ENCODE assay signal across 28 cellular contexts in the genomic region with DNA sequence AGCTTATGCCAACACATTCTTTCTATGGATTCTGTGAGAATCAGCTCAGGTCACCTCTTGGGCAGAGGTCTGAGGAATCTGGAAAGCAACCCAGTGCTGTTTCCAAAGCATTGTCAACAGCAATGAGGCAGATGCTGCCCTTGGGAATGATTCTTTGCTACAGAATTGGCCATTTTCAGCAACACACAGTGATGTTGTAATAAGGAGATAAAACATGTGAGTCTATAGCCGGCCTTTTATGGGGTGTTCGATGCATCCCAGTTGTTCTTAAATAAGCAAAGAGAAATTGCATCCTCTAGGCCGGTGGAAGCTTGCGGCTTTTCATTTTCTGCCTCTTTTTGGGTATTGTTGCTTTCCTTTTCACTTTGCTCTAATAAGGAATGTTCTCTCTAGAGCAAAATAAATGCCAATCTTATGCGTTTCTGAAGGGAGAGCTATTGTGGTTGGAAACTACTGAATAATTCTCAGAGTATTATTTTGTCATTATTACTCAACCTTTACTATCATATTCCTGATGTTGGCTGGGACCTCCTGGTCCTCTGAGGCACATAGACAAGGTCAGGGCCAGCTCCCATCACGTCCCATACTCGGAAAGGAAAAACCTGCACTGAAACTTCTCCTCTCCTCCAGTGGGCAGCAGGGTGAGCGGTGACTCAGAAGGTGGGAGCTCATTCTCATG.
DNase-seq lines count a peak whose midpoint lies in the region; ATAC-seq and TF ChIP-seq lines count a peak whose summit lies in the region.
"Had no signal": no experiment of that assay in that cellular context is flagged by ENCODE, and none has a peak within 500 bp of the region (broad histone marks: within the 10 kb centered on the region; RNA-seq: fewer than 3 reads in every experiment).

No MANE protein-coding gene starts in this region.

- no peak for DNase-seq in left ventricle myocardium superior
- DNase-seq in cardiac septum (ENCODE audit: low spot score), result no peak
- DNase-seq in amniotic epithelial cell (ENCODE audit: low read depth), result peak; percentile 1
- peak; percentile 49 for DNase-seq in fibroblast of peridontal ligament (ENCODE audit: extremely low read depth)
- no peak for DNase-seq in vagina (ENCODE audit: extremely low spot score in 2 of 2)
- DNase-seq in activated naive CD4-positive, alpha-beta T cell treated with anti-CD3 and anti-CD28 coated beads, Interleukin-2, amount 50 U/mL, for 72 hours (ENCODE audit: low spot score in 2 of 2), result no peak
- no peak for DNase-seq in activated CD4-positive, alpha-beta T cell treated with anti-CD3 and anti-CD28 coated beads, Interleukin-2, amount 10 ng/mL, durations not matched to agents 7 days and 5 days
- DNase-seq: AML-193; Caco-2; CD8-positive, alpha-beta T cell; EL; GDM1; GOT3; HFFc6; MM.1S; NCI-H1417; NCI-H1694; NCI-H2029 treated with DMSO at 0.1 percent for 48 hours; NCI-H446 treated with DMSO at 0.1 percent for 48 hours; NCI-H82; NK-92 treated with Interleukin-12 subunit alpha and Interleukin-12 subunit beta, amount 100 ng/mL, for 24 hours; PC-9; SHP77 had no signal

- H3K27me3 Mint-ChIP-seq in activated CD4-positive, alpha-beta T cell treated with anti-CD3 and anti-CD28 coated beads, Interleukin-2, amount 10 ng/mL, durations not matched to agents 7 days and 5 days, result peaks cover 4% of the 10 kb centered on the region
- H3K27me3 Mint-ChIP-seq: IgD-negative memory B cell had no signal

- TF ChIP-seq POLR2A in vagina (IDR thresholded peaks at IDR 0.05), result no peak

- H3K27ac ChIP-seq in vagina, result peak overlapping the region; percentile 14
- H3K27ac ChIP-seq: C4-2B, KMS-11, PC-9 had no signal

- no peak overlapping the region for H3K4me3 ChIP-seq in vagina
- H3K4me3 ChIP-seq: HAP-1, PC-9 had no signal

- H3K9me3 ChIP-seq in vagina, result no peaks in the 10 kb centered on the region
- H3K9me3 ChIP-seq: Caco-2, HAP-1 had no signal

- no peak overlapping the region for H3K27ac Mint-ChIP-seq in activated naive CD4-positive, alpha-beta T cell treated with anti-CD3 and anti-CD28 coated beads, Interleukin-2, amount 50 U/mL, for 72 hours
- no peak overlapping the region for H3K27ac Mint-ChIP-seq in activated CD4-positive, alpha-beta T cell treated with anti-CD3 and anti-CD28 coated beads, Interleukin-2, amount 10 ng/mL, durations not matched to agents 7 days and 5 days
- H3K27ac Mint-ChIP-seq: CD8-positive, alpha-beta T cell; HFFc6; IgD-negative memory B cell had no signal

- ATAC-seq in left ventricle myocardium superior (peak; percentile 47), HG03521 (IDR thresholded peaks at IDR 0.05; ENCODE audit: unreplicated experiment) (no peak)
- no peak for ATAC-seq in activated naive CD4-positive, alpha-beta T cell treated with anti-CD3 and anti-CD28 coated beads, Interleukin-2, amount 50 U/mL, for 72 hours
- ATAC-seq: CD8-positive, alpha-beta T cell had no signal

- intact Hi-C loops in left ventricle myocardium superior (cut with micrococcal nuclease), result no loop called here
- intact Hi-C loops in cardiac septum (cut with DNase I), result no loop called here
- intact Hi-C loops in vagina (cut with DNase I), result no loop called here

- POLR2A ChIA-PET in activated CD4-positive, alpha-beta T cell treated with anti-CD3 and anti-CD28 coated beads, Interleukin-2, amount 10 ng/mL, durations not matched to agents 7 days and 5 days (lab: Charles Lee), result no interaction called here

- no peaks in the 10 kb centered on the region for H3K36me3 Mint-ChIP-seq in activated naive CD4-positive, alpha-beta T cell treated with anti-CD3 and anti-CD28 coated beads, Interleukin-2, amount 50 U/mL, for 72 hours
- H3K36me3 Mint-ChIP-seq in activated CD4-positive, alpha-beta T cell treated with anti-CD3 and anti-CD28 coated beads, Interleukin-2, amount 10 ng/mL, durations not matched to agents 7 days and 5 days (ENCODE audit: low read depth), result no peaks in the 10 kb centered on the region
- H3K36me3 Mint-ChIP-seq: CD8-positive, alpha-beta T cell had no signal

- no peaks in the 10 kb centered on the region for H3K27me3 ChIP-seq in vagina

- no peak for TF ChIP-seq CTCF in vagina (IDR thresholded peaks at IDR 0.05)

- H3K9me3 Mint-ChIP-seq in activated naive CD4-positive, alpha-beta T cell treated with anti-CD3 and anti-CD28 coated beads, Interleukin-2, amount 50 U/mL, for 72 hours, result peaks cover 0 to 4% of the 10 kb centered on the region in 2 donors
- no peaks in the 10 kb centered on the region for H3K9me3 Mint-ChIP-seq in activated CD4-positive, alpha-beta T cell treated with anti-CD3 and anti-CD28 coated beads, Interleukin-2, amount 10 ng/mL, durations not matched to agents 7 days and 5 days

- H3K4me1 Mint-ChIP-seq in activated CD4-positive, alpha-beta T cell treated with anti-CD3 and anti-CD28 coated beads, Interleukin-2, amount 10 ng/mL, durations not matched to agents 7 days and 5 days, result no peaks in the 10 kb centered on the region
- H3K4me1 Mint-ChIP-seq: IgD-negative memory B cell had no signal

- CTCF ChIA-PET in activated CD4-positive, alpha-beta T cell treated with anti-CD3 and anti-CD28 coated beads, Interleukin-2, amount 10 ng/mL, durations not matched to agents 7 days and 5 days (lab: Charles Lee), result no interaction called here

- H3K4me1 ChIP-seq in vagina, result no peaks in the 10 kb centered on the region
- H3K4me1 ChIP-seq: Caco-2, HAP-1 had no signal

- no peaks in the 10 kb centered on the region for H3K36me3 ChIP-seq in vagina
- H3K36me3 ChIP-seq: HAP-1 had no signal

- H3K4me3 Mint-ChIP-seq in activated CD4-positive, alpha-beta T cell treated with anti-CD3 and anti-CD28 coated beads, Interleukin-2, amount 10 ng/mL, durations not matched to agents 7 days and 5 days, result no peak overlapping the region
- H3K4me3 Mint-ChIP-seq: CD8-positive, alpha-beta T cell; HFFc6; IgD-negative memory B cell had no signal

Comparison
In these comparisons a context has a peak if more than half of its experiments do, and no peak if none do; other contexts are left out.
1. DNase-seq: peak in amniotic epithelial cell (single experiment) and fibroblast of peridontal ligament (single experiment); none in left ventricle myocardium superior (single experiment), cardiac septum (single experiment), vagina (0 of 2), activated naive CD4-positive, alpha-beta T cell treated with anti-CD3 and anti-CD28 coated beads, Interleukin-2, amount 50 U/mL, for 72 hours (0 of 2) and activated CD4-positive, alpha-beta T cell treated with anti-CD3 and anti-CD28 coated beads, Interleukin-2, amount 10 ng/mL, durations not matched to agents 7 days and 5 days (single experiment).